ENCODE assay signal across 8 cellular contexts in the genomic region with DNA sequence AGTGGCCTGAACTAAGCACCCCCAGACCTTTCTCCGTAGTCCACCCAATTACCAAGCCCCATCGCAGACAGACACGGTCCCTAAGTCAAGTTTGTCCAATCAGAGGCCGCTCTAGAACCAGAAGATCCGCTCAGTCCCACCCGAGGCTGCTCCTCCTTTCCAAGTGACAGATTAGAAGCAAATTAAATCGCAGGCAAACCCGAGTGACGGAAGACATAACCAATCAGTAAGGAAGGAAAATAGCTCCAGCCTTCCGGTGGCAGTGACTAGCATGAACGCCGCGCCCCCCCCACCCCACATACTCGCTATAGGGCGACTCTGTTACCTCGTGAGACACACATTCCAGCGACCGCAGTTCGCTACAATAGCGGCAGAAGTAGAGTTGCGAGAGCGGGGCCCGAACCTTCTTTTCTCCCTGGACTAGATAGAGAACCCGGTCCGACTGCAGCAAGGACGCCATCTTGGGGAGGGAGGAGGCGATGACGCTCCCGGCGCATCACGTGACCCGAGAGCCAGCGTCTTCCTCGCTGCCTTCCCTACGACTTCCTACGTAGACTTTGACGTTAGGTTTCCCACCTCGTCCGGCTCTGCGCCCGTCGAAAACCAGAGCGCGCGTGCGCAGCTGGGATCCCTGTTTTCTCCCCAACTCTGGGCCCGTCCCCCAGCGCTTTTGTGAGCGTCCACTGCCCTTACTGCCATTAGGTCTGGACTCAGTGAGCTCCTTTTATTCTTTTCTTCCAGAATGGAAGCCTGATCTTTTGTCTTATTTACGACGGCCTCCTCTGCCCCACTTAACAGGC. TPM values are rescaled to one million over a fixed set of nuclear protein-coding genes. Genes with fewer than 3 reads are reported as not detected.
DNase-seq lines count a peak whose midpoint lies in the region; ATAC-seq and TF ChIP-seq lines count a peak whose summit lies in the region.

A gene (minus strand): TSS at position 484 of the 800 bp plus-strand sequence. CDS start 24 bp downstream, at position 460.

- H3K27me3 ChIP-seq in BLaER1 treated with 17β-estradiol and CSF1 and Interleukin-3, amounts not matched to agents 10 nM and 100 nM, result no peaks in the 10 kb centered on the region
- no peaks in the 10 kb centered on the region for H3K27me3 ChIP-seq in colonic mucosa

- peak within 1 kb of the TSS; percentile 87 to 94 (median 91) for H3K9ac ChIP-seq in BLaER1 treated with 17β-estradiol and CSF1 and Interleukin-3, amounts not matched to agents 10 nM and 100 nM
- H3K9ac ChIP-seq in colonic mucosa (ENCODE audit: low read depth in 2 of 2, low read length in 2 of 2), result peak within 1 kb of the TSS; percentile 69 to 90

- intact Hi-C loops in colonic mucosa (cut with DNase I), result no loop called here

- H3K27ac ChIP-seq in BLaER1 treated with 17β-estradiol and CSF1 and Interleukin-3, amounts not matched to agents 10 nM and 100 nM, result peak within 1 kb of the TSS; percentile 88 to 98 (median 94)
- peak within 1 kb of the TSS; percentile 90 for H3K27ac ChIP-seq in colonic mucosa

- peak within 1 kb of the TSS; percentile 78 to 99 (median 93) for H3K4me2 ChIP-seq in BLaER1 treated with 17β-estradiol and CSF1 and Interleukin-3, amounts not matched to agents 10 nM and 100 nM

- TF ChIP-seq CTCF in colonic mucosa (IDR thresholded peaks at IDR 0.05), result no peak

- H3K4me1 ChIP-seq in BLaER1 treated with 17β-estradiol and CSF1 and Interleukin-3, amounts not matched to agents 10 nM and 100 nM, result peaks cover 49 to 81% (median 53%) of the 10 kb centered on the region in 10 experiments
- H3K4me1 ChIP-seq in colonic mucosa, result peaks cover 11% of the 10 kb centered on the region

- peak within 1 kb of the TSS; percentile 68 to 86 (median 78) for H3K4me3 ChIP-seq in BLaER1 treated with 17β-estradiol and CSF1 and Interleukin-3, amounts not matched to agents 10 nM and 100 nM
- H3K4me3 ChIP-seq in colonic mucosa, result peak within 1 kb of the TSS; percentile 53

- peaks cover 27 to 35% (median 28%) of the 10 kb centered on the region in 11 experiments for H3K36me3 ChIP-seq in BLaER1 treated with 17β-estradiol and CSF1 and Interleukin-3, amounts not matched to agents 10 nM and 100 nM
- H3K36me3 ChIP-seq in colonic mucosa, result peaks cover 2% of the 10 kb centered on the region

- H3K9me3 ChIP-seq in BLaER1 treated with 17β-estradiol and CSF1 and Interleukin-3, amounts not matched to agents 10 nM and 100 nM (replicated peaks in 1 of 11), result peaks cover 0 to 9% (median 0%) of the 10 kb centered on the region in 11 experiments; a peak in 1 of 22 replicates
- H3K9me3 ChIP-seq in colonic mucosa, result no peaks in the 10 kb centered on the region

- peak; percentile 98 to 99 for DNase-seq in NCI-H526 (lab: John Stamatoyannopoulos, UW)
- peak; percentile 96 for DNase-seq in activated CD4-positive, alpha-beta T cell treated with anti-CD3 and anti-CD28 coated beads for 48 hours
- peak; percentile 95 for DNase-seq in colonic mucosa
- peak; percentile 99 for DNase-seq in kidney tubule cell (ENCODE audit: low spot score)
- peak; percentile 83 to 91 (median 88) for DNase-seq in stimulated activated CD4-positive, alpha-beta T cell treated with anti-CD3 and anti-CD28 coated beads, Interleukin-1b, Interleukin-23, amount 100 ng/mL, for 24 hours (ENCODE audit: low read depth in 4 of 4, low spot score in 1 of 4)

- H4K20me1 ChIP-seq in BLaER1 treated with 17β-estradiol and CSF1 and Interleukin-3, amounts not matched to agents 10 nM and 100 nM, result peaks cover 0 to 17% (median 8%) of the 10 kb centered on the region in 11 experiments; a peak in 10 of 22 replicates

- ATAC-seq in GM19328 (IDR thresholded peaks at IDR 0.05; ENCODE audit: unreplicated experiment) (peak; percentile 97), HG03469 (IDR thresholded peaks at IDR 0.05; ENCODE audit: unreplicated experiment) (peak; percentile 92)

RNA-seq across cellular contexts. Expression of the gene that starts here (rescaled TPM):
- total RNA-seq in colonic mucosa, result 10 to 100 TPM; 40.8 to 45.2 TPM

Comparison
In these comparisons a context has a peak if more than half of its experiments do, and no peak if none do; other contexts are left out.
1. Peak in every context shown above with its lines: DNase-seq, ATAC-seq, H3K4me3 ChIP-seq and H3K27ac ChIP-seq.